In genomic region chr3:111012388-111013248, GRCh38 we compare ENCODE assay signal across 9 cellular contexts.
DNase-seq lines count a peak whose midpoint lies in the region; ATAC-seq, FAIRE-seq and TF ChIP-seq lines count a peak whose summit lies in the region.
"Had no signal": no experiment of that assay in that cellular context is flagged by ENCODE, and none has a peak within 500 bp of the region (broad histone marks: within the 10 kb centered on the region; RNA-seq: fewer than 3 reads in every experiment).

No MANE protein-coding gene starts in this region.

- DNase-seq in 8988T (peak; percentile 8), RWPE2 (ENCODE audit: low spot score) (no peak), iPS-NIHi7 (ENCODE audit: extremely low spot score) (peak; percentile 60), GM10248 (ENCODE audit: extremely low spot score) (no peak), GM19239 (ENCODE audit: insufficient read length, low spot score) (no peak), T-helper 1 cell (no peak), NCI-H226 (no peak)
- DNase-seq: activated CD8-positive, alpha-beta memory T cell treated with anti-CD3 and anti-CD28 coated beads, Interleukin-2, amount 10 ng/mL, durations not matched to agents 7 days and 5 days had no signal

- H3K4me3 ChIP-seq in GM12875 (ENCODE audit: low read depth, low read length) (no peak overlapping the region), RWPE2 (ENCODE audit: severe bottlenecking) (no peak overlapping the region)

- POLR2A ChIA-PET in GM10248 (lab: Yijun Ruan, JAX) = no interaction called here

- no peak for FAIRE-seq in GM19239 (lab: Jason Lieb, UNC)

- CTCF ChIA-PET in GM10248 (lab: Yijun Ruan, JAX) = no interaction called here

- 0 out of 2 replicates have a peak, but pooled peaks have one; percentile 3 for TF ChIP-seq CTCF in GM12875 (IDR thresholded peaks at IDR 0.05; ENCODE audit: borderline replicate concordance, insufficient read depth, low read depth, low read length)
- TF ChIP-seq CTCF in RWPE2 (IDR thresholded peaks at IDR 0.05; ENCODE audit: poor library complexity, severe bottlenecking) = no peak
- TF ChIP-seq CTCF in GM10248 (IDR thresholded peaks at IDR 0.05; ENCODE audit: control extremely low read depth, extremely low read depth, low read depth, missing control alignments) = no peak

- no peaks in the 10 kb centered on the region for H3K4me1 ChIP-seq in RWPE2 (ENCODE audit: insufficient read depth, poor library complexity, severe bottlenecking)

- H3K27ac ChIP-seq in RWPE2 (ENCODE audit: poor library complexity, severe bottlenecking) = no peak overlapping the region

- H3K36me3 ChIP-seq in RWPE2 (ENCODE audit: low read depth) = no peaks in the 10 kb centered on the region

- ATAC-seq in RWPE2 (ENCODE audit: low read depth) = peak; percentile 61; the same call in 2 of the 3 replicates
- ATAC-seq: activated CD8-positive, alpha-beta memory T cell treated with anti-CD3 and anti-CD28 coated beads, Interleukin-2, amount 10 ng/mL, durations not matched to agents 7 days and 5 days had no signal

- H3K27me3 ChIP-seq in RWPE2 (ENCODE audit: insufficient read depth, poor library complexity, severe bottlenecking) = no peaks in the 10 kb centered on the region

- H3K9me3 ChIP-seq in RWPE2 (ENCODE audit: severe bottlenecking) = no peaks in the 10 kb centered on the region

Comparison
In these comparisons a context has a peak if more than half of its experiments do, and no peak if none do; other contexts are left out.
1. DNase-seq: peak in 8988T (single experiment) and iPS-NIHi7 (single experiment); none in RWPE2 (single experiment), GM10248 (single experiment), GM19239 (single experiment), T-helper 1 cell (0 of 5) and NCI-H226 (single experiment).